Comparison of ENCODE assay signal across 1 cellular context in the genomic region with DNA sequence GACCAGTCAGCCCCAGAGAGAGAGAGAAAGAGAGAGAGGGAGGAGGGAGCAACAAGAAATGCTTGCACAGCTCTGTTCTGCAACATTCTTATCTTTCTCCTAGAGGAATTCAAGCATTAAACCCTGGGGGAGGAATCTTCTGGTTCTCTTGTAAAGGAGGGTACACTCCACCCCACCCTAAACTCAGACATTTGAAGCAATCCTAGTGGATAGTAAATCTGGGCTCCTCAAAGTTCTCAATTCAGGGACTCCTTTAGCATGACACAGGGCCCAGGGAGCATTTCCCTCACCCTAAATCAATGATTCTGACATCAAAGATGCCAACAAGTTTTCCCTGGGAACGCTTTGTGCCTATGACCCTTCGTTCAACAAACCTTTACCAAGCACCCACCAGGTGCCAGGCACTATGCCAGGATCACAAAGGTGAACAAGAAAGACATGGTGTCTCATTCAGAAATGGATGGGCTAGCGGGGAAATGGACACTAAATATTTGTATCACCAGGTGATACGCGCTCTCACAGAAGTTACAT.
TF ChIP-seq lines count a peak whose summit lies in the region.

No MANE protein-coding gene starts in this region.

TF ChIP-seq in HCT116, 20 proteins besides CTCF, POLR2A, EP300 and RAD21 (continued from another document):
- TF ChIP-seq ZBTB33 (IDR thresholded peaks at IDR 0.05; ENCODE audit: extremely low read depth, insufficient replicate concordance, low read length) (no peak), CBX3 (IDR thresholded peaks at IDR 0.05; ENCODE audit: low read depth) (no peak), POLR2AphosphoS5 (IDR thresholded peaks at IDR 0.05; ENCODE audit: low read depth, low read length) (no peak), SP1 (IDR thresholded peaks at IDR 0.05; ENCODE audit: low read depth) (no peak), JUND (IDR thresholded peaks at IDR 0.05) (no peak), ELF1 (IDR thresholded peaks at IDR 0.05; ENCODE audit: borderline replicate concordance, low read depth) (no peak), TCF7L2 (IDR thresholded peaks at IDR 0.05; ENCODE audit: borderline replicate concordance, extremely low read depth, insufficient read depth, insufficient read length) (no peak), SRF (IDR thresholded peaks at IDR 0.05; ENCODE audit: low read depth) (no peak), EGR1 (IDR thresholded peaks at IDR 0.05; ENCODE audit: low read depth) (no peak)
